In the genomic region with DNA sequence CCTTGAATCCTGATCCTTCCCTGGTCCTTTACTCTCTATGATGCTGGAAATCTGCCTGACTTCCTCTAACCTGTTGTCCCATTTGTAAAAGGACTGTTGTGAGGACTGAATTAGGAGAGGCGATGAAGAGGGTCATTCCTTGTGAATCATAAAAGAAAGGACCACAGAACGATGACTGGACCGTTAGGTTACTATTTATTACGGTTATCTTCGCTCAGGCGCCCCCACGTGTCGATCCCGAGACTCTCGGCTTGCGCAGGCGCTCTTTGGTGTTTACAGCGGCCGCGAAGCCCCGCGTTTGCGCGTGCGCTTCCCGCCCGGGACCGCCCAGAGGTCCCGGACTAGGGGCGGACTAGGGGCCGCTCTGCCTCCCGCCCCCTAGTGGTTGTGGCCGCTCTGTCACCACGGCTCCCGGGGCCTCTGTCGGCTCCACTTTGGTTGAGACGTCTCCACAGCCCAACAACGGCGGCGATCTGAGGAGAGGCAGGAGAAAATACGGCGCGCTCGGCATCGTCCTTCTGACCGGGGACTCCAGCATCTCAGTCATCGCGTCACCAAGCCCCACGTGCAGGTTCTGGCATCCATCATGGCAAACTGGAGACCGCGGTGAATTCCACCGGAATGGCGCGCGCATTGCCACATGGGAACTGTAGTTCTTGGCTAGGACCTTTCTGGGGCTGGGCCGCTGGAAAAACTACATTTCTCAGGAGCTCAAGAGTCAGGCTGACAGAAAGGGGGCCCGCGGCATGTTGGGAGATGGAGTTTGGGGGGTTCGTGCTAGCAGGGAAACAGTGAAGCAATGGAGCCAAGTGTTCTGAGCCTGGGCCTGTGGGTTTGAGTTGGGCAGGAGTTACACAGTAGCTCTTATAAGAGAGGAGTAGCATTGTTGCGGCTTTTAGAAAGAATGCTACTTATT, we compare ENCODE assay signal across 8 cellular contexts. TPM values are rescaled to one million over a fixed set of nuclear protein-coding genes. Genes with fewer than 3 reads are reported as not detected.
DNase-seq lines count a peak whose midpoint lies in the region; ATAC-seq and TF ChIP-seq lines count a peak whose summit lies in the region.

Gene STARD10 (minus strand): TSS at position 596 of the 916 bp plus-strand sequence. CDS start 12,866 bp downstream, outside the sequence.

- peak; percentile 93 for DNase-seq in CD14-positive monocyte (ENCODE audit: low spot score)
- peak; percentile 95 for DNase-seq in NCI-H748 (lab: John Stamatoyannopoulos, UW; ENCODE audit: unreplicated experiment)
- DNase-seq in activated CD4-positive, alpha-beta T cell treated with anti-CD3 and anti-CD28 coated beads, Interleukin-2, amount 50 U/mL, for 1 hour = peak; percentile 93
- peak; percentile 97 for DNase-seq in left lobe of liver (ENCODE audit: low spot score)
- peak; percentile 88 to 93 for DNase-seq in stimulated activated CD4-positive, alpha-beta T cell treated with anti-CD3 and anti-CD28 coated beads, Interleukin-2, amount 100 ng/mL, for 48 hours

- peaks cover 0 to 3% (median 2%) of the 10 kb centered on the region in 3 donors for H3K27me3 Mint-ChIP-seq in CD14-positive monocyte (ENCODE audit: low read depth in 3 of 3)
- H3K27me3 Mint-ChIP-seq in dendritic cell treated with granulocyte-macrophage colony-stimulating factor and Interleukin-4, amounts not matched to agents 40 ng/mL and 50 ng/mL, for 4 days = no peaks in the 10 kb centered on the region

- peak within 1 kb of the TSS; percentile 96 to 100 (median 99) for H3K27ac Mint-ChIP-seq in CD14-positive monocyte
- H3K27ac Mint-ChIP-seq in dendritic cell treated with granulocyte-macrophage colony-stimulating factor and Interleukin-4, amounts not matched to agents 40 ng/mL and 50 ng/mL, for 4 days = peak within 1 kb of the TSS; percentile 93

- peak; percentile 99 for TF ChIP-seq CTCF in CD14-positive monocyte (IDR thresholded peaks at IDR 0.05)

- H3K4me1 Mint-ChIP-seq in CD14-positive monocyte = peaks cover 53% of the 10 kb centered on the region
- H3K4me1 Mint-ChIP-seq in dendritic cell treated with granulocyte-macrophage colony-stimulating factor and Interleukin-4, amounts not matched to agents 40 ng/mL and 50 ng/mL, for 4 days (ENCODE audit: low read depth) = peaks cover 47% of the 10 kb centered on the region

- H3K4me3 Mint-ChIP-seq in CD14-positive monocyte = peak within 1 kb of the TSS; percentile 96 to 99
- H3K4me3 Mint-ChIP-seq in dendritic cell treated with granulocyte-macrophage colony-stimulating factor and Interleukin-4, amounts not matched to agents 40 ng/mL and 50 ng/mL, for 4 days = peak within 1 kb of the TSS; percentile 95

- peaks cover 0 to 8% (median 4%) of the 10 kb centered on the region in 7 donors for H3K9me3 Mint-ChIP-seq in CD14-positive monocyte
- no peaks in the 10 kb centered on the region for H3K9me3 Mint-ChIP-seq in dendritic cell treated with granulocyte-macrophage colony-stimulating factor and Interleukin-4, amounts not matched to agents 40 ng/mL and 50 ng/mL, for 4 days

- peaks cover 0 to 4% of the 10 kb centered on the region in 2 donors for H3K36me3 Mint-ChIP-seq in CD14-positive monocyte
- H3K36me3 Mint-ChIP-seq in dendritic cell treated with granulocyte-macrophage colony-stimulating factor and Interleukin-4, amounts not matched to agents 40 ng/mL and 50 ng/mL, for 4 days (ENCODE audit: low read depth) = peaks cover 5% of the 10 kb centered on the region

- intact Hi-C loops in CD14-positive monocyte (cut with micrococcal nuclease) = loop anchor here in 1 of 2 donors (2.0 to 5.0 kb wide), 2 partner anchors 21 to 56 kb away; partner anchors contain the start of gene ATG16L2
- intact Hi-C loops in dendritic cell treated with granulocyte-macrophage colony-stimulating factor and Interleukin-4, amounts not matched to agents 40 ng/mL and 50 ng/mL, for 4 days (cut with micrococcal nuclease) = loop anchor here (1.0 to 2.0 kb wide), 2 partner anchors 21 to 68 kb away; partner anchors contain the start of gene ATG16L2

- ATAC-seq in GM19351 (IDR thresholded peaks at IDR 0.05; ENCODE audit: unreplicated experiment) (peak; percentile 92), HG03521 (IDR thresholded peaks at IDR 0.05; ENCODE audit: unreplicated experiment) (peak; percentile 94), left lobe of liver (peak; percentile 91)

RNA-seq across cellular contexts. Expression of gene STARD10, which starts in this region (rescaled TPM):
- 10 to 100 TPM; 13.6 to 15.4 TPM for polyA plus RNA-seq in CD14-positive monocyte
- total RNA-seq in left lobe of liver = 493 TPM

Comparison
In these comparisons a context has a peak if more than half of its experiments do, and no peak if none do; other contexts are left out.
1. Peak in every context shown above with its lines: DNase-seq and ATAC-seq.